ENCODE assay signal across 27 cellular contexts in the genomic region with DNA sequence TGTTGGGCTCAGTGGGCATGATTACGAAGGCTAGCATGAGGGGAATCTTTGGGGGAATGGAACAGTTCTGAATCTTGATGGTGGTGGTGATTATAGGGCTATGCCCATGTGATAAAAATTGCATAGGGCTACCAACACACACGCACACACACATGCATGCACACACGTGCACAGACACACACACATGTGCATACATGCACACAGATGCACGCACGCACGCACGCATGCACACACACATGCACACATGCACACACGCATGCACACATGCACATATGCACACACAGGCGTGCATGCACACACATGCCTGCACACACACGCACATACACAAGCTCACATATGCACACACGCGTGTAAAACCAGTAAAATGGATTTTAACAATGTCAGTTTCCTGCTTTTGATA.
"Had no signal": no experiment of that assay in that cellular context is flagged by ENCODE, and none has a peak within 500 bp of the region (broad histone marks: within the 10 kb centered on the region; RNA-seq: fewer than 3 reads in every experiment).

No MANE protein-coding gene starts in this region.

- DNase-seq: colonic mucosa; cortex of kidney; effector CD8-positive, alpha-beta T cell; effector memory CD8-positive, alpha-beta T cell; endodermal cell; erythroblast; esophagus squamous epithelium; foreskin fibroblast; foreskin melanocyte; gastrocnemius medialis; glutamatergic neuron; head of caudate nucleus; heart right ventricle; hippocampal formation; left cardiac atrium; left lung; left ventricle myocardium superior; lower lobe of right lung; mucosa of descending colon; naive B cell had no signal

- ATAC-seq: effector memory CD8-positive, alpha-beta T cell; esophagus mucosa; gastrocnemius medialis; heart right ventricle; left cardiac atrium; left lung; left ventricle myocardium superior; lower lobe of right lung; mucosa of descending colon had no signal

- H3K27ac ChIP-seq: colonic mucosa, epithelial cell of prostate, esophagus squamous epithelium, gastrocnemius medialis, heart right ventricle, left lung, lower lobe of right lung had no signal

- H3K27ac Mint-ChIP-seq: dendritic cell treated with granulocyte-macrophage colony-stimulating factor and Interleukin-4, amounts not matched to agents 40 ng/mL and 50 ng/mL, for 4 days; effector memory CD8-positive, alpha-beta T cell; endodermal cell; mesothelial cell of epicardium; naive B cell had no signal

- H3K9me3 ChIP-seq: colonic mucosa, esophagus squamous epithelium, gastrocnemius medialis, left lung, lower lobe of right lung, mucosa of descending colon had no signal

- H3K27me3 ChIP-seq: colonic mucosa, esophagus squamous epithelium, gastrocnemius medialis, left lung had no signal

- H3K36me3 ChIP-seq: colonic mucosa, esophagus squamous epithelium, gastrocnemius medialis, heart right ventricle, left lung, lower lobe of right lung had no signal

- FAIRE-seq: endometrium, islet of Langerhans, keratinocyte had no signal

- H3K4me3 ChIP-seq: colonic mucosa, esophagus squamous epithelium, gastrocnemius medialis, heart right ventricle, left lung, lower lobe of right lung, mucosa of descending colon had no signal

- H3K4me1 ChIP-seq: colonic mucosa, esophagus squamous epithelium, gastrocnemius medialis, heart right ventricle, left lung, lower lobe of right lung had no signal
